17 cellular contexts compared by ENCODE assay signal in genomic region chr12:62543741-62544140, GRCh38.
"Had no signal": no experiment of that assay in that cellular context is flagged by ENCODE, and none has a peak within 500 bp of the region (broad histone marks: within the 10 kb centered on the region; RNA-seq: fewer than 3 reads in every experiment).

No MANE protein-coding gene starts in this region.

- ATAC-seq: esophagus mucosa; heart left ventricle; naive thymus-derived CD4-positive, alpha-beta T cell had no signal

- H3K27me3 Mint-ChIP-seq: naive thymus-derived CD4-positive, alpha-beta T cell had no signal

- DNase-seq: effector memory CD4-positive, alpha-beta T cell; heart left ventricle; hippocampal formation; kidney glomerular epithelial cell; mesendoderm; naive thymus-derived CD4-positive, alpha-beta T cell; posterior cingulate gyrus; sigmoid colon; stimulated activated naive CD4-positive, alpha-beta T cell; thyroid gland; upper lobe of left lung; uterus had no signal

- H3K4me3 Mint-ChIP-seq: naive thymus-derived CD4-positive, alpha-beta T cell had no signal

- H3K4me1 ChIP-seq: heart left ventricle, right atrium auricular region, sigmoid colon, suprapubic skin, thyroid gland, upper lobe of left lung, uterus had no signal

- H3K9me3 Mint-ChIP-seq: naive thymus-derived CD4-positive, alpha-beta T cell had no signal

- H3K9me3 ChIP-seq: heart left ventricle, neutrophil, right atrium auricular region, sigmoid colon, suprapubic skin, thyroid gland, upper lobe of left lung, uterus had no signal

- H3K36me3 ChIP-seq: uterus had no signal

- H3K27ac ChIP-seq: heart left ventricle, neutrophil, right atrium auricular region, sigmoid colon, skin epidermis, suprapubic skin, thyroid gland, upper lobe of left lung, uterus had no signal

- H3K4me3 ChIP-seq: heart left ventricle, right atrium auricular region, sigmoid colon, skin epidermis, suprapubic skin, thyroid gland, upper lobe of left lung, uterus had no signal

- H3K27me3 ChIP-seq: heart left ventricle, neutrophil, right atrium auricular region, sigmoid colon, suprapubic skin, thyroid gland, upper lobe of left lung, uterus had no signal
